In genomic region chr4:84497835-84498202, GRCh38 we compare ENCODE assay signal across 10 cellular contexts. TPM values are rescaled to one million over a fixed set of nuclear protein-coding genes. Genes with fewer than 3 reads are reported as not detected.
DNase-seq lines count a peak whose midpoint lies in the region; ATAC-seq and TF ChIP-seq lines count a peak whose summit lies in the region.
"Had no signal": no experiment of that assay in that cellular context is flagged by ENCODE, and none has a peak within 500 bp of the region (broad histone marks: within the 10 kb centered on the region; RNA-seq: fewer than 3 reads in every experiment).

No MANE protein-coding gene starts in this region.

- intact Hi-C loops in activated B cell treated with CpG ODN at 0.5 μM for 24 hours (cut with micrococcal nuclease): no loop called here

- peaks cover 77% of the 10 kb centered on the region for H3K27me3 Mint-ChIP-seq in activated B cell treated with CpG ODN at 0.5 μM for 24 hours

- ATAC-seq in activated B cell treated with CpG ODN at 0.5 μM for 24 hours (ENCODE audit: low read depth) (no peak), HG02678 (IDR thresholded peaks at IDR 0.05; ENCODE audit: unreplicated experiment) (no peak), HG03442 (IDR thresholded peaks at IDR 0.05; ENCODE audit: unreplicated experiment) (no peak), HG03469 (IDR thresholded peaks at IDR 0.05; ENCODE audit: unreplicated experiment) (no peak)

- H3K36me3 ChIP-seq in HAP-1 (replicated peaks) (peaks cover 35% of the 10 kb centered on the region), iPS-15b (ENCODE audit: control insufficient read depth, insufficient read depth, low read length) (no peaks in the 10 kb centered on the region), skeletal muscle tissue (ENCODE audit: control insufficient read depth in 3 of 3, insufficient read depth in 3 of 3, low read length in 3 of 3) (no peaks in the 10 kb centered on the region)

- TF ChIP-seq CTCF in activated B cell treated with CpG ODN at 0.5 μM for 24 hours (IDR thresholded peaks at IDR 0.05): no peak

- peaks cover 11% of the 10 kb centered on the region for H3K9me3 Mint-ChIP-seq in activated B cell treated with CpG ODN at 0.5 μM for 24 hours

- CTCF ChIA-PET in activated B cell treated with CpG ODN at 0.5 μM for 24 hours (lab: Charles Lee): no interaction called here

- H3K4me1 ChIP-seq in HAP-1 (peaks cover 10% of the 10 kb centered on the region), iPS-15b (ENCODE audit: control insufficient read depth, insufficient read depth, low read length) (peaks cover 9% of the 10 kb centered on the region), skeletal muscle tissue (ENCODE audit: control insufficient read depth in 3 of 3, insufficient read depth in 3 of 3, low read length in 3 of 3) (peaks cover 16 to 35% (median 28%) of the 10 kb centered on the region in 3 donors)

- H3K36me3 Mint-ChIP-seq in activated B cell treated with CpG ODN at 0.5 μM for 24 hours (ENCODE audit: low read depth): peaks cover 2% of the 10 kb centered on the region

- no peaks in the 10 kb centered on the region for H3K27me3 ChIP-seq in HAP-1 (ENCODE audit: low read depth)
- H3K27me3 ChIP-seq in iPS-15b (ENCODE audit: control insufficient read depth, insufficient read depth, low read length): peaks cover 95% of the 10 kb centered on the region
- H3K27me3 ChIP-seq in skeletal muscle tissue (ENCODE audit: control insufficient read depth in 3 of 3, insufficient read depth in 3 of 3, low read length in 3 of 3): peaks cover 97 to 99% (median 98%) of the 10 kb centered on the region in 3 donors

- peaks cover 25% of the 10 kb centered on the region for H3K4me1 Mint-ChIP-seq in activated B cell treated with CpG ODN at 0.5 μM for 24 hours

- no peak overlapping the region for H3K27ac Mint-ChIP-seq in activated B cell treated with CpG ODN at 0.5 μM for 24 hours

- H3K27ac ChIP-seq in skeletal muscle tissue (ENCODE audit: low read depth, low read length): no peak overlapping the region

- peak in 1 of 2 experiments; percentile 33 for DNase-seq in HAP-1 (ENCODE audit: low spot score in 2 of 2)
- DNase-seq in activated B cell treated with CpG ODN at 0.5 μM for 24 hours: no peak
- DNase-seq in NCI-H2171 (lab: John Stamatoyannopoulos, UW): no peak
- DNase-seq: MV-4-11 had no signal

- POLR2A ChIA-PET in activated B cell treated with CpG ODN at 0.5 μM for 24 hours (lab: Charles Lee): no interaction called here

- H3K4me3 ChIP-seq in HAP-1 (peak overlapping the region; percentile 57), iPS-15b (ENCODE audit: low read depth, low read length) (peak overlapping the region; percentile 47), skeletal muscle tissue (ENCODE audit: low read length in 3 of 3) (peak overlapping the region; percentile 62 to 66 (median 65))
- H3K4me3 ChIP-seq: lung had no signal

- peak overlapping the region; percentile 65 for H3K4me3 Mint-ChIP-seq in activated B cell treated with CpG ODN at 0.5 μM for 24 hours

- H3K9ac ChIP-seq in iPS-15b (ENCODE audit: low read depth, low read length): no peak overlapping the region
- H3K9ac ChIP-seq in skeletal muscle tissue (ENCODE audit: low read depth in 1 of 3, low read length in 3 of 3): no peak overlapping the region

- in situ Hi-C loops in HAP-1 (cut with MboI; ENCODE audit: low sequenced_read_pairs): no loop called here

- 0 out of 2 replicates have a peak, but pooled peaks cover 2% of the 10 kb centered on the region for H3K9me3 ChIP-seq in HAP-1
- no peaks in the 10 kb centered on the region for H3K9me3 ChIP-seq in iPS-15b (ENCODE audit: control insufficient read depth, insufficient read depth, low read length)
- no peaks in the 10 kb centered on the region for H3K9me3 ChIP-seq in skeletal muscle tissue (ENCODE audit: control insufficient read depth in 3 of 3, low read length in 3 of 3)

RNA-seq across cellular contexts. Expression of gene NKX6-1, which starts 1.3 kb away (rescaled TPM):
- total RNA-seq in activated B cell treated with CpG ODN at 0.5 μM for 24 hours (not detected in 2 replicates), skeletal muscle tissue (not detected)
